Comparison of ENCODE assay signal across 16 cellular contexts in genomic region chr16:81938331-81939163, GRCh38.
"Had no signal": no experiment of that assay in that cellular context is flagged by ENCODE, and none has a peak within 500 bp of the region (broad histone marks: within the 10 kb centered on the region; RNA-seq: fewer than 3 reads in every experiment).

No MANE protein-coding gene starts in this region.

- H3K9me3 ChIP-seq: ascending aorta, stomach had no signal

- ATAC-seq: activated naive CD8-positive, alpha-beta T cell treated with anti-CD3 and anti-CD28 coated beads, Interleukin-2, amount 50 U/mL, for 24 hours; left colon had no signal

- H3K4me1 ChIP-seq: ascending aorta, parathyroid adenoma had no signal

- H3K4me3 ChIP-seq: ascending aorta had no signal

- H3K9me3 Mint-ChIP-seq: activated naive CD8-positive, alpha-beta T cell treated with anti-CD3 and anti-CD28 coated beads, Interleukin-2, amount 50 U/mL, for 24 hours; immature natural killer cell; memory B cell had no signal

- H3K36me3 ChIP-seq: ascending aorta had no signal

- H3K4me3 Mint-ChIP-seq: activated naive CD8-positive, alpha-beta T cell treated with anti-CD3 and anti-CD28 coated beads, Interleukin-2, amount 50 U/mL, for 24 hours; immature natural killer cell; memory B cell had no signal

- H3K27me3 ChIP-seq: ascending aorta, stomach had no signal

- DNase-seq: activated CD4-positive, alpha-beta T cell treated with anti-CD3 and anti-CD28 coated beads, Interleukin-2, amount 50 U/mL, for 48 hours; activated CD4-positive, CD25-positive, alpha-beta regulatory T cell; activated naive CD4-positive, alpha-beta T cell; activated naive CD8-positive, alpha-beta T cell treated with anti-CD3 and anti-CD28 coated beads, Interleukin-2, amount 50 U/mL, for 24 hours; effector CD4-positive, alpha-beta T cell; hypothalamus; immature natural killer cell; left colon; retina; stimulated activated CD4-positive, alpha-beta T cell treated with anti-CD3 and anti-CD28 coated beads, Interleukin-4, amount 100 ng/mL, for 4 hours; stomach; T-helper 2 cell had no signal

- H3K27ac Mint-ChIP-seq: activated naive CD8-positive, alpha-beta T cell treated with anti-CD3 and anti-CD28 coated beads, Interleukin-2, amount 50 U/mL, for 24 hours had no signal

- H3K27me3 Mint-ChIP-seq: activated naive CD8-positive, alpha-beta T cell treated with anti-CD3 and anti-CD28 coated beads, Interleukin-2, amount 50 U/mL, for 24 hours; memory B cell had no signal

- H3K27ac ChIP-seq: ascending aorta, epithelial cell of prostate, parathyroid adenoma, stomach had no signal

- H3K4me1 Mint-ChIP-seq: activated naive CD8-positive, alpha-beta T cell treated with anti-CD3 and anti-CD28 coated beads, Interleukin-2, amount 50 U/mL, for 24 hours had no signal

- H3K9ac ChIP-seq: parathyroid adenoma had no signal
